ENCODE assay signal across 22 cellular contexts in the genomic region with DNA sequence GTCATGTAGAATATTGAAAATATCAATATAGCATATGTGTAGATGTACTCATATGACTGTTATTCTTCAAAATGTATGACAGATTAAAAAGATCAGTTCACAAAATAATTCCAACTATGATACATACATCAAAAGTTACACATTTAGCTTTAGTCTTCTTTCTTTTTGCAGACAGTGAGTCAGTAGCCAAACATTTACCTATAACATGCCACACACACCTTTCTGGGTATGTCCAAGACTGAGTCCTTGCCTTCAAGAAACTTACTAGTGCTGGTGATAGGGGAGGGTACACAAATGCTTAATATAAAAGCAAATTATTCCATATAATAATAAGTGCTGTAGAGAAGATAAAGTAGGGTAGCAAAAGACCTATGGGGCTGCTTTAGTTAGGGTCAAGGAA.
DNase-seq lines count a peak whose midpoint lies in the region; ATAC-seq and TF ChIP-seq lines count a peak whose summit lies in the region.
"Had no signal": no experiment of that assay in that cellular context is flagged by ENCODE, and none has a peak within 500 bp of the region (broad histone marks: within the 10 kb centered on the region; RNA-seq: fewer than 3 reads in every experiment).

No MANE protein-coding gene starts in this region.

- H3K4me1 ChIP-seq in RWPE2 (ENCODE audit: insufficient read depth, poor library complexity, severe bottlenecking), result no peaks in the 10 kb centered on the region

- peaks cover 17% of the 10 kb centered on the region for H3K4me1 Mint-ChIP-seq in Calu3 (ENCODE audit: low read depth, unreplicated experiment)
- H3K4me1 Mint-ChIP-seq: B cell; CD8-positive, alpha-beta memory T cell had no signal

- H3K36me3 Mint-ChIP-seq in Calu3 (ENCODE audit: insufficient read depth, unreplicated experiment), result no peaks in the 10 kb centered on the region

- no peaks in the 10 kb centered on the region for H3K27me3 Mint-ChIP-seq in Calu3 (ENCODE audit: unreplicated experiment)
- H3K27me3 Mint-ChIP-seq: B cell; CD4-positive, CD25-positive, alpha-beta regulatory T cell; CD8-positive, alpha-beta memory T cell had no signal

- TF ChIP-seq CTCF in Calu3 (IDR thresholded peaks at IDR 0.05; ENCODE audit: unreplicated experiment) (no peak), RWPE2 (IDR thresholded peaks at IDR 0.05; ENCODE audit: poor library complexity, severe bottlenecking) (no peak), epithelial cell of esophagus (IDR thresholded peaks at IDR 0.05; ENCODE audit: insufficient read depth, low read depth, low read length, missing control alignments) (no peak), lower leg skin (IDR thresholded peaks at IDR 0.05) (no peak)

- CTCF ChIA-PET in Calu3 (lab: Charles Lee), result no interaction called here

- DNase-seq in Calu3, result no peak
- no peak for DNase-seq in RWPE2 (ENCODE audit: low spot score)
- peak; percentile 33 for DNase-seq in epithelial cell of esophagus (ENCODE audit: low read depth)
- peak; percentile 4 for DNase-seq in kidney tubule cell (ENCODE audit: low spot score)
- no peak for DNase-seq in lower leg skin (ENCODE audit: low spot score in 2 of 2)
- DNase-seq in GOT3 (lab: John Stamatoyannopoulos, UW), result no peak
- no peak for DNase-seq in AG08395 (ENCODE audit: low spot score)
- DNase-seq: CD4-positive, CD25-positive, alpha-beta regulatory T cell; CD8-positive, alpha-beta memory T cell; COR-L47; DMS153; DMS79; GDM1; GM23248; H7; HFFc6; IMR-90 had no signal

- no peaks in the 10 kb centered on the region for H3K9me3 Mint-ChIP-seq in Calu3 (ENCODE audit: low read depth, unreplicated experiment)
- H3K9me3 Mint-ChIP-seq: CD8-positive, alpha-beta memory T cell; HFFc6 had no signal

- no TSS peak for BruUV-seq in Calu3 (replicated peaks; lab: Mats Ljungman, UMichigan)

- H3K36me3 ChIP-seq in RWPE2 (ENCODE audit: low read depth), result peaks cover 34% of the 10 kb centered on the region

- no peaks in the 10 kb centered on the region for H3K27me3 ChIP-seq in RWPE2 (ENCODE audit: insufficient read depth, poor library complexity, severe bottlenecking)
- H3K27me3 ChIP-seq: BLaER1 treated with 17β-estradiol and CSF1 and Interleukin-3, amounts not matched to agents 10 nM and 100 nM had no signal

- H3K27ac ChIP-seq in RWPE2 (ENCODE audit: poor library complexity, severe bottlenecking), result no peak overlapping the region
- H3K27ac ChIP-seq: 22Rv1; A549; BLaER1 treated with 17β-estradiol and CSF1 and Interleukin-3, amounts not matched to agents 10 nM and 100 nM; GM23248 had no signal

- H3K4me3 Mint-ChIP-seq in Calu3 (ENCODE audit: low read depth, unreplicated experiment), result peak overlapping the region; percentile 21
- H3K4me3 Mint-ChIP-seq: B cell; CD4-positive, CD25-positive, alpha-beta regulatory T cell; CD8-positive, alpha-beta memory T cell; HFFc6 had no signal

- no peaks in the 10 kb centered on the region for H3K9me3 ChIP-seq in RWPE2 (ENCODE audit: severe bottlenecking)
- H3K9me3 ChIP-seq: A549; BLaER1 treated with 17β-estradiol and CSF1 and Interleukin-3, amounts not matched to agents 10 nM and 100 nM had no signal

- no peak overlapping the region for H3K27ac Mint-ChIP-seq in Calu3 (ENCODE audit: unreplicated experiment)
- H3K27ac Mint-ChIP-seq: B cell; CD4-positive, CD25-positive, alpha-beta regulatory T cell; CD8-positive, alpha-beta memory T cell; HFFc6 had no signal

- TF ChIP-seq POLR2A in lower leg skin (IDR thresholded peaks at IDR 0.05), result no peak

- ATAC-seq in RWPE2 (ENCODE audit: low read depth), result peak; percentile 71; the same call in 2 of the 3 replicates
- ATAC-seq: A549, HCT116 had no signal

- H3K4me3 ChIP-seq in RWPE2 (ENCODE audit: severe bottlenecking) (no peak overlapping the region), epithelial cell of esophagus (ENCODE audit: low read length) (no peak overlapping the region), lower leg skin (ENCODE audit: low read depth, poor library complexity, severe bottlenecking) (no peak overlapping the region)
- H3K4me3 ChIP-seq: A549; BLaER1 treated with 17β-estradiol and CSF1 and Interleukin-3, amounts not matched to agents 10 nM and 100 nM; GM23248 had no signal

- intact Hi-C loops in Calu3 (cut with micrococcal nuclease; ENCODE audit: unreplicated experiment) (loop anchor here (5.0 kb wide), 1 partner anchor 73 kb away; no protein-coding TSS in a partner anchor), lower leg skin (cut with DNase I; ENCODE audit: low total_unique reads) (no loop called here)

Comparison
In these comparisons a context has a peak if more than half of its experiments do, and no peak if none do; other contexts are left out.
1. DNase-seq: peak in epithelial cell of esophagus (single experiment) and kidney tubule cell (single experiment); none in Calu3 (single experiment), RWPE2 (single experiment), lower leg skin (0 of 2), GOT3 (single experiment) and AG08395 (single experiment).